Comparison of ENCODE assay signal across 8 cellular contexts in the genomic region with DNA sequence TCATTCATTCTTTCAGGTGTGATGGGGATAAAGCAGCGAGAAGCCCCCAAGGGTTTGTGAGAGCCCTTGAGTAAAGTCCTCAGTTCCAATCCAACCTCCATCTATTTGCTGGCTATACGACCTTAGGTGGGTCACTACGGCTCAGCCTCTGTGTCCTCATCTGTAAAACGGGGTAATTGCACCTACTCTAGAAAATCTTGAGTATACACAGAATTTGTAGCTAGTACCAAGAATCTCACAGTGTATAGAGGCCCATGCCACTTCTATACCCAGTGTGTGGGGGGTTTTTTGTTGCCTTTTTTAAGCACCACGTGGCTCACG. TPM values are rescaled to one million over a fixed set of nuclear protein-coding genes. Genes with fewer than 3 reads are reported as not detected.
DNase-seq lines count a peak whose midpoint lies in the region; ATAC-seq and TF ChIP-seq lines count a peak whose summit lies in the region.

No MANE protein-coding gene starts in this region.

- TF ChIP-seq RAD21 in neural cell (conservative IDR thresholded peaks at IDR 0.05): peak; percentile 1

- TF ChIP-seq CTCF in Caco-2 (IDR thresholded peaks at IDR 0.05; ENCODE audit: insufficient read depth in 1 of 2, low read depth in 1 of 2, low read length in 1 of 2, severe bottlenecking in 1 of 2, unreplicated experiment in 1 of 2) (no peak), neural cell (IDR thresholded peaks at IDR 0.05; ENCODE audit: poor library complexity, severe bottlenecking) (no peak), omental fat pad (IDR thresholded peaks at IDR 0.05) (no peak)

- peak overlapping the region; percentile 96 for H3K4me3 Mint-ChIP-seq in Caco-2 (ENCODE audit: unreplicated experiment)
- H3K4me3 Mint-ChIP-seq in central memory CD8-positive, alpha-beta T cell: peak overlapping the region; percentile 91

- POLR2A ChIA-PET in Caco-2 (lab: Charles Lee): no interaction called here

- ATAC-seq in HG03521 (IDR thresholded peaks at IDR 0.05; ENCODE audit: unreplicated experiment): peak; percentile 19
- ATAC-seq in central memory CD8-positive, alpha-beta T cell (replicated peaks; ENCODE audit: extremely low read depth, poor library complexity, severe bottlenecking): peak; percentile 6
- no peak for ATAC-seq in HG02571 (IDR thresholded peaks at IDR 0.05; ENCODE audit: unreplicated experiment)
- ATAC-seq in HG02981 (IDR thresholded peaks at IDR 0.05; ENCODE audit: unreplicated experiment): no peak
- ATAC-seq in omental fat pad (ENCODE audit: low FRiP score): no peak

- no peaks in the 10 kb centered on the region for H3F3A ChIP-seq in neural cell (ENCODE audit: insufficient read depth, low read length, poor library complexity, severe bottlenecking)

- H3K36me3 ChIP-seq in Caco-2 (ENCODE audit: control insufficient read depth, insufficient read depth, low read length): no peaks in the 10 kb centered on the region
- no peaks in the 10 kb centered on the region for H3K36me3 ChIP-seq in neural cell (ENCODE audit: insufficient read depth, low read length)

- no peaks in the 10 kb centered on the region for H3K27me3 Mint-ChIP-seq in Caco-2 (ENCODE audit: insufficient read depth, unreplicated experiment)
- H3K27me3 Mint-ChIP-seq in central memory CD8-positive, alpha-beta T cell: no peaks in the 10 kb centered on the region

- peak overlapping the region; percentile 63 for H2AFZ ChIP-seq in neural cell (ENCODE audit: low read depth, low read length)

- BruUV-seq in Caco-2 (replicated peaks; lab: Mats Ljungman, UMichigan): no TSS peak

- DNase-seq in Caco-2 (no peak), omental fat pad (ENCODE audit: low spot score) (no peak), dedifferentiated amniotic fluid mesenchymal stem cell (ENCODE audit: extremely low spot score) (no peak)
- DNase-seq in central memory CD8-positive, alpha-beta T cell (ENCODE audit: low spot score in 2 of 2): no peak

- H4K20me1 ChIP-seq in neural cell (ENCODE audit: insufficient read depth): no peaks in the 10 kb centered on the region

- H3K79me2 ChIP-seq in neural cell (replicated peaks; ENCODE audit: insufficient read depth, low read length): peaks cover 38% of the 10 kb centered on the region

- peak overlapping the region; percentile 88 for H3K27ac Mint-ChIP-seq in Caco-2 (ENCODE audit: unreplicated experiment)
- peak overlapping the region; percentile 82 for H3K27ac Mint-ChIP-seq in central memory CD8-positive, alpha-beta T cell (ENCODE audit: low read depth)

- H3K9ac ChIP-seq in neural cell (ENCODE audit: low read length): peak overlapping the region; percentile 47

- no peak overlapping the region for H3K4me2 ChIP-seq in neural cell (ENCODE audit: low read length)

- H3K9me3 ChIP-seq in Caco-2: no peaks in the 10 kb centered on the region
- H3K9me3 ChIP-seq in neural cell (ENCODE audit: low read length): no peaks in the 10 kb centered on the region

- H3K9me3 Mint-ChIP-seq in Caco-2 (ENCODE audit: unreplicated experiment): no peaks in the 10 kb centered on the region
- H3K9me3 Mint-ChIP-seq in central memory CD8-positive, alpha-beta T cell: no peaks in the 10 kb centered on the region

- H3K4me1 ChIP-seq in Caco-2: no peaks in the 10 kb centered on the region

- intact Hi-C loops in Caco-2 (cut with micrococcal nuclease; ENCODE audit: unreplicated experiment): loop anchor here (5.0 kb wide), 1 partner anchor 37 kb away; a partner anchor contains a TSS

- H3K9me2 ChIP-seq in neural cell (ENCODE audit: insufficient read depth, low read length): no peaks in the 10 kb centered on the region

- H3K4me3 ChIP-seq in Caco-2 (ENCODE audit: low read depth, low read length) (peak overlapping the region; percentile 91), neural cell (ENCODE audit: low read length) (peak overlapping the region; percentile 95)

- CTCF ChIA-PET in Caco-2 (lab: Charles Lee): interaction anchor here (0.6 to 1.1 kb wide), 3 partner anchors 79 to 348 kb away, joined by 3 to 5 read pairs (median 3); a partner anchor contains a TSS

- peak overlapping the region; percentile 87 for H3K27ac ChIP-seq in neural cell (ENCODE audit: low read length)

- H3K27me3 ChIP-seq in Caco-2 (replicated peaks; ENCODE audit: control insufficient read depth, insufficient read depth, low read length) (no peaks in the 10 kb centered on the region), neural cell (ENCODE audit: insufficient read depth, low read depth, low read length) (no peaks in the 10 kb centered on the region)

- peak; percentile 8 for TF ChIP-seq EP300 in neural cell (conservative IDR thresholded peaks at IDR 0.05; ENCODE audit: poor library complexity, severe bottlenecking)

- H3K4me1 Mint-ChIP-seq in Caco-2 (ENCODE audit: low read depth, unreplicated experiment): no peaks in the 10 kb centered on the region
- peaks cover 29% of the 10 kb centered on the region for H3K4me1 Mint-ChIP-seq in central memory CD8-positive, alpha-beta T cell

- H3K36me3 Mint-ChIP-seq in Caco-2 (ENCODE audit: insufficient read depth, unreplicated experiment): peaks cover 40% of the 10 kb centered on the region
- H3K36me3 Mint-ChIP-seq in central memory CD8-positive, alpha-beta T cell (ENCODE audit: insufficient read depth): peaks cover 23% of the 10 kb centered on the region

TF ChIP-seq in neural cell, 6 proteins besides CTCF, POLR2A, EP300 and RAD21:
- no peak for TF ChIP-seq POLR2AphosphoS5 (IDR thresholded peaks at IDR 0.05)
- TF ChIP-seq, protein P1, sequence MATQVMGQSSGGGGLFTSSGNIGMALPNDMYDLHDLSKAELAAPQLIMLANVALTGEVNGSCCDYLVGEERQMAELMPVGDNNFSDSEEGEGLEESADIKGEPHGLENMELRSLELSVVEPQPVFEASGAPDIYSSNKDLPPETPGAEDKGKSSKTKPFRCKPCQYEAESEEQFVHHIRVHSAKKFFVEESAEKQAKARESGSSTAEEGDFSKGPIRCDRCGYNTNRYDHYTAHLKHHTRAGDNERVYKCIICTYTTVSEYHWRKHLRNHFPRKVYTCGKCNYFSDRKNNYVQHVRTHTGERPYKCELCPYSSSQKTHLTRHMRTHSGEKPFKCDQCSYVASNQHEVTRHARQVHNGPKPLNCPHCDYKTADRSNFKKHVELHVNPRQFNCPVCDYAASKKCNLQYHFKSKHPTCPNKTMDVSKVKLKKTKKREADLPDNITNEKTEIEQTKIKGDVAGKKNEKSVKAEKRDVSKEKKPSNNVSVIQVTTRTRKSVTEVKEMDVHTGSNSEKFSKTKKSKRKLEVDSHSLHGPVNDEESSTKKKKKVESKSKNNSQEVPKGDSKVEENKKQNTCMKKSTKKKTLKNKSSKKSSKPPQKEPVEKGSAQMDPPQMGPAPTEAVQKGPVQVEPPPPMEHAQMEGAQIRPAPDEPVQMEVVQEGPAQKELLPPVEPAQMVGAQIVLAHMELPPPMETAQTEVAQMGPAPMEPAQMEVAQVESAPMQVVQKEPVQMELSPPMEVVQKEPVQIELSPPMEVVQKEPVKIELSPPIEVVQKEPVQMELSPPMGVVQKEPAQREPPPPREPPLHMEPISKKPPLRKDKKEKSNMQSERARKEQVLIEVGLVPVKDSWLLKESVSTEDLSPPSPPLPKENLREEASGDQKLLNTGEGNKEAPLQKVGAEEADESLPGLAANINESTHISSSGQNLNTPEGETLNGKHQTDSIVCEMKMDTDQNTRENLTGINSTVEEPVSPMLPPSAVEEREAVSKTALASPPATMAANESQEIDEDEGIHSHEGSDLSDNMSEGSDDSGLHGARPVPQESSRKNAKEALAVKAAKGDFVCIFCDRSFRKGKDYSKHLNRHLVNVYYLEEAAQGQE (IDR thresholded peaks at IDR 0.05; ENCODE audit: borderline replicate concordance): no peak
- no peak for TF ChIP-seq MXI1 (conservative IDR thresholded peaks at IDR 0.05; ENCODE audit: poor library complexity, severe bottlenecking)
- TF ChIP-seq TAF1 (IDR thresholded peaks at IDR 0.05; ENCODE audit: low read depth): no peak
- no peak for TF ChIP-seq SMC3 (conservative IDR thresholded peaks at IDR 0.05; ENCODE audit: poor library complexity)
- no peak for TF ChIP-seq EZH2 (IDR thresholded peaks at IDR 0.05; ENCODE audit: borderline replicate concordance, insufficient read depth, low read length, poor library complexity, severe bottlenecking)

RNA-seq across cellular contexts. Expression of a gene that starts 0.4 kb away (rescaled TPM):
- total RNA-seq in Caco-2 (2022) (144 and 171 TPM in 2 replicates), omental fat pad (10 to 100 TPM; 38.4 to 84.7 (median 50.2) TPM)
- 41.2 and 58.4 TPM in 2 replicates for polyA plus RNA-seq in neural cell
- 49.9 and 61.8 TPM in 2 replicates for polyA minus RNA-seq in neural cell

RNA-seq across cellular contexts. Expression of a gene that starts 36.0 kb away (rescaled TPM):
- 6.2 and 7.2 TPM in 2 replicates for total RNA-seq in Caco-2 (2022)
- polyA plus RNA-seq in neural cell: 6.7 and 7.5 TPM in 2 replicates
- 12.2 and 12.3 TPM in 2 replicates for polyA minus RNA-seq in neural cell
- total RNA-seq in omental fat pad: 10 to 100 TPM; 15.1 to 16.8 (median 15.9) TPM

RNA-seq across cellular contexts. Expression of a gene that starts 56.9 kb away (rescaled TPM):
- 85.9 and 87.4 TPM in 2 replicates for total RNA-seq in Caco-2 (2022)
- polyA plus RNA-seq in neural cell: 27.1 and 27.2 TPM in 2 replicates
- polyA minus RNA-seq in neural cell: 11.6 and 17.8 TPM in 2 replicates
- 10 to 100 TPM; 44.6 to 73.3 (median 65.7) TPM for total RNA-seq in omental fat pad

Comparison
In these comparisons a context has a peak if more than half of its experiments do, and no peak if none do; other contexts are left out.
1. ATAC-seq: peak in HG03521 (single experiment) and central memory CD8-positive, alpha-beta T cell (single experiment); none in HG02571 (single experiment), HG02981 (single experiment) and omental fat pad (single experiment).